Comparison of ENCODE assay signal across 8 cellular contexts in genomic region chr1:2547210-2548067, GRCh38. TPM values are rescaled to one million over a fixed set of nuclear protein-coding genes. Genes with fewer than 3 reads are reported as not detected.
A peak's percentile ranks its signal among the peaks of the same experiment; 100 is the strongest.
DNase-seq lines count a peak whose midpoint lies in the region; ATAC-seq and TF ChIP-seq lines count a peak whose summit lies in the region.

No MANE protein-coding gene starts in this region.

- no peaks in the 10 kb centered on the region for H3K9me3 ChIP-seq in cardiac muscle cell (ENCODE audit: low read depth)

- peaks cover 6 to 45% (median 36%) of the 10 kb centered on the region in 4 donors for H3K4me1 Mint-ChIP-seq in naive thymus-derived CD8-positive, alpha-beta T cell

- ATAC-seq in left cardiac atrium: no peak
- ATAC-seq in naive thymus-derived CD8-positive, alpha-beta T cell: peak; percentile 20 to 36

- DNase-seq in cardiac muscle cell (ENCODE audit: low read depth in 1 of 2, low spot score in 1 of 2) (no peak), left cardiac atrium (no peak), RWPE1 (ENCODE audit: low spot score) (no peak), SK-N-DZ (ENCODE audit: low spot score) (no peak), amniotic stem cell (lab: John Stamatoyannopoulos, UW) (no peak)
- peak; percentile 43 for DNase-seq in central memory CD4-positive, alpha-beta T cell
- peak in 9 of 10 donors; percentile 34 to 75 (median 53) for DNase-seq in naive thymus-derived CD8-positive, alpha-beta T cell

- no peaks in the 10 kb centered on the region for H3K27me3 ChIP-seq in cardiac muscle cell

- no peaks in the 10 kb centered on the region for H3K9me3 Mint-ChIP-seq in naive thymus-derived CD8-positive, alpha-beta T cell

- H3K27ac Mint-ChIP-seq in naive thymus-derived CD8-positive, alpha-beta T cell: peak overlapping the region; percentile 93 to 99 (median 98)

- H3K4me3 Mint-ChIP-seq in naive thymus-derived CD8-positive, alpha-beta T cell: peak overlapping the region; percentile 86 to 96 (median 93)

- intact Hi-C loops in left cardiac atrium (cut with DNase I): loop anchor here (1.0 to 2.0 kb wide), 2 partner anchors 133 kb away; no protein-coding TSS in a partner anchor

- peaks cover 35% of the 10 kb centered on the region for H3K4me1 ChIP-seq in cardiac muscle cell (ENCODE audit: low read depth)
- no peaks in the 10 kb centered on the region for H3K4me1 ChIP-seq in urinary bladder (ENCODE audit: insufficient read depth)

- WGBS in urinary bladder: 15% methylated on average over 27 of the region's 27 CpGs

- no peaks in the 10 kb centered on the region for H3K27me3 Mint-ChIP-seq in naive thymus-derived CD8-positive, alpha-beta T cell

- TF ChIP-seq CTCF in cardiac muscle cell (IDR thresholded peaks at IDR 0.05; ENCODE audit: low read depth, low read length): no peak
- TF ChIP-seq CTCF in RWPE1 (conservative IDR thresholded peaks at IDR 0.05; ENCODE audit: low read depth): no peak

- H3K36me3 ChIP-seq in cardiac muscle cell (no peaks in the 10 kb centered on the region), urinary bladder (ENCODE audit: insufficient read depth) (no peaks in the 10 kb centered on the region)

- H3K4me3 ChIP-seq in cardiac muscle cell (peak overlapping the region; percentile 13), urinary bladder (ENCODE audit: low read depth, low read length) (peak overlapping the region; percentile 30)

- H3K27ac ChIP-seq in cardiac muscle cell (no peak overlapping the region), RWPE1 (peak overlapping the region; percentile 83), urinary bladder (ENCODE audit: low read depth) (peak overlapping the region; percentile 96)

- POLR2A ChIA-PET in RWPE1 (lab: Yijun Ruan, JAX; ENCODE audit: low non-redundant PET): no interaction called here
- POLR2A ChIA-PET in naive thymus-derived CD8-positive, alpha-beta T cell (lab: Charles Lee): interaction anchor here (0.8 to 13.3 kb wide), 25 partner anchors 9 to 352 kb away, joined by 3 to 528 read pairs (median 10); partner anchors contain the start of genes FAAP20, HES5, MORN1 and PANK4

- no peaks in the 10 kb centered on the region for H3K36me3 Mint-ChIP-seq in naive thymus-derived CD8-positive, alpha-beta T cell

- CTCF ChIA-PET in RWPE1 (lab: Yijun Ruan, JAX): interaction anchor here (0.6 to 1.2 kb wide), 6 partner anchors 13 to 133 kb away, joined by 3 to 5 read pairs (median 4); partner anchors contain the start of gene HES5

RNA-seq across cellular contexts. Expression of gene TNFRSF14, which starts 8.7 kb away (rescaled TPM):
- total RNA-seq in cardiac muscle cell: 0.14 and 0.24 TPM in 2 replicates
- polyA plus RNA-seq in cardiac muscle cell: 0.75 TPM in 1 of 2 replicates, not detected in the other
- total RNA-seq in left cardiac atrium: 10 to 100 TPM; 21.6 to 22.6 TPM
- total RNA-seq in naive thymus-derived CD8-positive, alpha-beta T cell: 100 to 1,000 TPM; 187 to 190 TPM
- 10 to 100 TPM; 45.8 to 61.6 (median 48.9) TPM for polyA plus RNA-seq in naive thymus-derived CD8-positive, alpha-beta T cell
- total RNA-seq in urinary bladder: 19.2 TPM
- 75.5 TPM for polyA plus RNA-seq in urinary bladder
- polyA plus RNA-seq in SK-N-DZ (2014; cell fraction: cytosol; rRNA removed): 0.49 TPM in 1 of 2 replicates, not detected in the other
- 1.2 and 1.4 TPM in 2 replicates for polyA plus RNA-seq in SK-N-DZ (2014; cell fraction: nucleus; rRNA removed)

RNA-seq across cellular contexts. Expression of gene HES5, which starts 17.4 kb away (rescaled TPM):
- total RNA-seq in cardiac muscle cell (not detected in 2 replicates), left cardiac atrium (under 1 TPM; 0.91 to 0.99 TPM), urinary bladder (2.5 TPM)
- polyA plus RNA-seq in cardiac muscle cell (not detected in 2 replicates), urinary bladder (0.42 TPM)
- under 1 TPM in 1 of 2 experiments, not detected in 1; 0.30 TPM for total RNA-seq in naive thymus-derived CD8-positive, alpha-beta T cell
- not detected for polyA plus RNA-seq in naive thymus-derived CD8-positive, alpha-beta T cell
- polyA plus RNA-seq in SK-N-DZ (2014; cell fraction: cytosol; rRNA removed): not detected in 2 replicates
- polyA plus RNA-seq in SK-N-DZ (2014; cell fraction: nucleus; rRNA removed): not detected in 2 replicates

RNA-seq across cellular contexts. Expression of gene PANK4, which starts 21.0 kb away (rescaled TPM):
- total RNA-seq in cardiac muscle cell: 62.7 and 63.2 TPM in 2 replicates
- polyA plus RNA-seq in cardiac muscle cell: 44.5 and 72.6 TPM in 2 replicates
- 10 to 100 TPM; 37.5 to 40.6 TPM for total RNA-seq in left cardiac atrium
- total RNA-seq in naive thymus-derived CD8-positive, alpha-beta T cell: 100 to 1,000 TPM; 149 to 155 TPM
- 10 to 100 TPM in 2 of 3 donors, 1 to 10 TPM in 1; 9.0 to 31.7 (median 13.4) TPM for polyA plus RNA-seq in naive thymus-derived CD8-positive, alpha-beta T cell
- total RNA-seq in urinary bladder: 19.2 TPM
- polyA plus RNA-seq in urinary bladder: 28.6 TPM
- polyA plus RNA-seq in SK-N-DZ (2014; cell fraction: cytosol; rRNA removed): 19.0 and 27.4 TPM in 2 replicates
- 86.5 and 95.1 TPM in 2 replicates for polyA plus RNA-seq in SK-N-DZ (2014; cell fraction: nucleus; rRNA removed)

RNA-seq across cellular contexts. Expression of gene PRXL2B, which starts 39.1 kb away (rescaled TPM):
- total RNA-seq in cardiac muscle cell: 53.0 and 55.8 TPM in 2 replicates
- polyA plus RNA-seq in cardiac muscle cell: 59.5 and 59.7 TPM in 2 replicates
- total RNA-seq in left cardiac atrium: 10 to 100 TPM; 10.8 to 14.1 TPM
- 10 to 100 TPM; 39.6 to 45.4 TPM for total RNA-seq in naive thymus-derived CD8-positive, alpha-beta T cell
- polyA plus RNA-seq in naive thymus-derived CD8-positive, alpha-beta T cell: 10 to 100 TPM; 20.6 to 37.5 (median 27.4) TPM
- total RNA-seq in urinary bladder: 8.9 TPM
- polyA plus RNA-seq in urinary bladder: 25.0 TPM
- polyA plus RNA-seq in SK-N-DZ (2014; cell fraction: cytosol; rRNA removed): 18.7 and 24.5 TPM in 2 replicates
- polyA plus RNA-seq in SK-N-DZ (2014; cell fraction: nucleus; rRNA removed): 22.0 and 36.4 TPM in 2 replicates

Comparison
In these comparisons a context has a peak if more than half of its experiments do, and no peak if none do; other contexts are left out.
1. RNA of gene TNFRSF14, which starts 8.7 kb away (total RNA-seq): 187 to 190 TPM in naive thymus-derived CD8-positive, alpha-beta T cell, 21.6 to 22.6 TPM in left cardiac atrium and 19.2 TPM in urinary bladder (single experiment); 0.14 to 0.24 TPM in cardiac muscle cell; every median in the first group is over 10 times any median in the second.
2. DNase-seq: peak in central memory CD4-positive, alpha-beta T cell (single experiment) and naive thymus-derived CD8-positive, alpha-beta T cell (9 of 10); none in cardiac muscle cell (0 of 2), left cardiac atrium (single experiment), RWPE1 (single experiment), SK-N-DZ (single experiment) and amniotic stem cell (single experiment).
3. ATAC-seq: peak in naive thymus-derived CD8-positive, alpha-beta T cell (2 of 2); none in left cardiac atrium (0 of 2).